ENCODE assay signal across 8 cellular contexts in genomic region chr22:50528682-50529415, GRCh38. TPM values are rescaled to one million over a fixed set of nuclear protein-coding genes. Genes with fewer than 3 reads are reported as not detected.
A peak's percentile ranks its signal among the peaks of the same experiment; 100 is the strongest.
DNase-seq lines count a peak whose midpoint lies in the region; ATAC-seq, FAIRE-seq and TF ChIP-seq lines count a peak whose summit lies in the region.

No MANE protein-coding gene starts in this region.

- peak overlapping the region in 3 of 5 experiments; percentile 30 to 77 (median 75) for H3K4me3 Mint-ChIP-seq in brain

- CTCF ChIA-PET in A549 (lab: Yijun Ruan, JAX) = interaction anchor here (0.9 to 3.0 kb wide), 4 partner anchors 10 to 92 kb away, joined by 3 to 19 read pairs (median 4); partner anchors contain the start of gene SYCE3

- 100% methylated on average over 3 of the region's 15 CpGs for WGBS in A549 (ENCODE audit: missing lambda C conversion rate)

- POLR2A ChIA-PET in A549 (lab: Yijun Ruan, JAX) = interaction anchor here (0.9 to 1.2 kb wide), 2 partner anchors 21 to 34 kb away, joined by 3 read pairs; partner anchors contain the start of genes LMF2 and SYCE3

- H3K4me3 ChIP-seq in A549 (peak overlapping the region; percentile 64; the same call in 2 of the 3 replicates), muscle layer of duodenum (ENCODE audit: low read depth in 1 of 2, low read length in 2 of 2) (peak overlapping the region; percentile 42 to 56)

- peaks cover 4% of the 10 kb centered on the region for H3K36me3 Mint-ChIP-seq in brain

- TF ChIP-seq EP300 in A549 (IDR thresholded peaks at IDR 0.05) = no peak

- peak overlapping the region; percentile 92 for H3K4me2 ChIP-seq in A549

- peaks cover 30% of the 10 kb centered on the region for H3K4me1 ChIP-seq in A549
- H3K4me1 ChIP-seq in muscle layer of duodenum (ENCODE audit: control insufficient read depth in 1 of 2, insufficient read depth in 2 of 2, low read length in 2 of 2) = peaks cover 10 to 60% of the 10 kb centered on the region in 2 donors

- H3K27me3 Mint-ChIP-seq in brain = peaks cover 63% of the 10 kb centered on the region

- peak overlapping the region in 1 of 2 experiments; percentile 98; a peak in 4 of 6 replicates for H3K27ac ChIP-seq in A549
- peak overlapping the region; percentile 45 for H3K27ac ChIP-seq in muscle layer of duodenum (ENCODE audit: low read length)

- TF ChIP-seq CTCF in A549 (IDR thresholded peaks at IDR 0.05) (no peak), brain (conservative IDR thresholded peaks at IDR 0.05) (no peak)

- no peaks in the 10 kb centered on the region for H3K9me3 ChIP-seq in A549
- no peaks in the 10 kb centered on the region for H3K9me3 ChIP-seq in muscle layer of duodenum (ENCODE audit: control insufficient read depth in 1 of 2, low read length in 2 of 2)

- no peak for TF ChIP-seq POLR2A in A549 (IDR thresholded peaks at IDR 0.05; ENCODE audit: low read length)
- peak; percentile 30 for TF ChIP-seq POLR2A in GM19193 (IDR thresholded peaks at IDR 0.05; ENCODE audit: extremely low read depth, insufficient read depth, insufficient read length)

- H3K4me1 Mint-ChIP-seq in brain = peaks cover 40% of the 10 kb centered on the region

- no peak for ATAC-seq in A549
- no peak for ATAC-seq in GM18873 (IDR thresholded peaks at IDR 0.05; ENCODE audit: low FRiP score, unreplicated experiment)
- no peak for ATAC-seq in GM19467 (IDR thresholded peaks at IDR 0.05; ENCODE audit: unreplicated experiment)
- no peak for ATAC-seq in GM18517 (IDR thresholded peaks at IDR 0.05; ENCODE audit: unreplicated experiment)

- no peak for FAIRE-seq in A549 (lab: Jason Lieb, UNC)

- no peaks in the 10 kb centered on the region for H3K27me3 ChIP-seq in muscle layer of duodenum (ENCODE audit: low read depth, low read length)

- peak overlapping the region in 1 of 5 experiments; percentile 89 for H3K27ac Mint-ChIP-seq in brain

- peaks cover 3% of the 10 kb centered on the region in 2 donors for H3K36me3 ChIP-seq in muscle layer of duodenum (ENCODE audit: control insufficient read depth in 1 of 2, insufficient read depth in 2 of 2, low read length in 2 of 2)

- no peak for TF ChIP-seq RAD21 in A549 (conservative IDR thresholded peaks at IDR 0.05 in 1 of 2, IDR thresholded peaks at IDR 0.05 in 1 of 2)

- DNase-seq in A549 (ENCODE audit: low read depth in 1 of 2, low spot score in 1 of 2) (no peak), HPDE6-E6E7 (ENCODE audit: extremely low spot score) (no peak)

- H3K9me3 Mint-ChIP-seq in brain = peaks cover 0 to 8% (median 2%) of the 10 kb centered on the region in 5 experiments

TF ChIP-seq in A549, 52 proteins besides CTCF, POLR2A, EP300 and RAD21:
- TF ChIP-seq, protein P1, sequence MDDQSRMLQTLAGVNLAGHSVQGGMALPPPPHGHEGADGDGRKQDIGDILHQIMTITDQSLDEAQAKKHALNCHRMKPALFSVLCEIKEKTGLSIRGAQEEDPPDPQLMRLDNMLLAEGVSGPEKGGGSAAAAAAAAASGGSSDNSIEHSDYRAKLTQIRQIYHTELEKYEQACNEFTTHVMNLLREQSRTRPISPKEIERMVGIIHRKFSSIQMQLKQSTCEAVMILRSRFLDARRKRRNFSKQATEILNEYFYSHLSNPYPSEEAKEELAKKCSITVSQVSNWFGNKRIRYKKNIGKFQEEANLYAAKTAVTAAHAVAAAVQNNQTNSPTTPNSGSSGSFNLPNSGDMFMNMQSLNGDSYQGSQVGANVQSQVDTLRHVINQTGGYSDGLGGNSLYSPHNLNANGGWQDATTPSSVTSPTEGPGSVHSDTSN (IDR thresholded peaks at IDR 0.05) = peak; percentile 31; the same call in 1 of the 2 replicates
- TF ChIP-seq, protein P2, sequence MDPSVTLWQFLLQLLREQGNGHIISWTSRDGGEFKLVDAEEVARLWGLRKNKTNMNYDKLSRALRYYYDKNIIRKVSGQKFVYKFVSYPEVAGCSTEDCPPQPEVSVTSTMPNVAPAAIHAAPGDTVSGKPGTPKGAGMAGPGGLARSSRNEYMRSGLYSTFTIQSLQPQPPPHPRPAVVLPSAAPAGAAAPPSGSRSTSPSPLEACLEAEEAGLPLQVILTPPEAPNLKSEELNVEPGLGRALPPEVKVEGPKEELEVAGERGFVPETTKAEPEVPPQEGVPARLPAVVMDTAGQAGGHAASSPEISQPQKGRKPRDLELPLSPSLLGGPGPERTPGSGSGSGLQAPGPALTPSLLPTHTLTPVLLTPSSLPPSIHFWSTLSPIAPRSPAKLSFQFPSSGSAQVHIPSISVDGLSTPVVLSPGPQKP (IDR thresholded peaks at IDR 0.05; ENCODE audit: low read depth, low read length) = no peak

RNA-seq across cellular contexts. Expression of gene TYMP, which starts 1.0 kb away (rescaled TPM):
- polyA plus RNA-seq in A549 (2011; rRNA removed) = 4.8 and 5.9 TPM in 2 replicates
- 14.8 and 20.2 TPM in 2 replicates for polyA plus RNA-seq in A549 (2012; cell fraction: cytosol; rRNA removed)
- 33.3 and 44.0 TPM in 2 replicates for polyA plus RNA-seq in A549 (2012; cell fraction: nucleus; rRNA removed)
- 9.0 to 11.0 TPM (median 10.6 TPM) in 3 replicates for polyA plus RNA-seq in A549 (2017; fragmentation: RNase III; extraction: RNeasy Plus Mini Kit Qiagen cat#74134 plus additional on column Dnase treatment)
- polyA minus RNA-seq in A549 (2011; rRNA and poly(A)+ RNA removed) = 5.7 and 5.9 TPM in 2 replicates
- 3.0 TPM for polyA plus RNA-seq in brain (ENCODE audit: insufficient read depth, low read depth, low replicate concordance)

RNA-seq across cellular contexts. Expression of gene SCO2, which starts 3.5 kb away (rescaled TPM):
- polyA plus RNA-seq in A549 (2011; rRNA removed) (0.37 and 1.9 TPM in 2 replicates), A549 (2017; fragmentation: RNase III; extraction: RNeasy Plus Mini Kit Qiagen cat#74134 plus additional on column Dnase treatment) (1.7 to 2.6 TPM (median 2.3 TPM) in 3 replicates), brain (ENCODE audit: insufficient read depth, low read depth, low replicate concordance) (0.80 TPM)
- polyA plus RNA-seq in A549 (2012; cell fraction: cytosol; rRNA removed) = 2.9 and 4.5 TPM in 2 replicates
- polyA plus RNA-seq in A549 (2012; cell fraction: nucleus; rRNA removed) = 3.9 and 5.8 TPM in 2 replicates
- polyA minus RNA-seq in A549 (2011; rRNA and poly(A)+ RNA removed) = 0.58 TPM in 1 of 2 replicates, not detected in the other

RNA-seq across cellular contexts. Expression of gene KLHDC7B, which starts 16.9 kb away (rescaled TPM):
- polyA plus RNA-seq in A549 (2011; rRNA removed) (0.09 and 0.15 TPM in 2 replicates), A549 (2017; fragmentation: RNase III; extraction: RNeasy Plus Mini Kit Qiagen cat#74134 plus additional on column Dnase treatment) (not detected in 3 replicates), brain (ENCODE audit: insufficient read depth, low read depth, low replicate concordance) (not detected)
- 0.01 TPM in 2 replicates for polyA plus RNA-seq in A549 (2012; cell fraction: cytosol; rRNA removed)
- polyA plus RNA-seq in A549 (2012; cell fraction: nucleus; rRNA removed) = 0.02 and 0.04 TPM in 2 replicates
- 0.24 and 0.37 TPM in 2 replicates for polyA minus RNA-seq in A549 (2011; rRNA and poly(A)+ RNA removed)

RNA-seq across cellular contexts. Expression of gene NCAPH2, which starts 20.8 kb away (rescaled TPM):
- polyA plus RNA-seq in A549 (2011; rRNA removed) (13.9 and 14.3 TPM in 2 replicates), A549 (2017; fragmentation: RNase III; extraction: RNeasy Plus Mini Kit Qiagen cat#74134 plus additional on column Dnase treatment) (27.7 to 29.4 TPM (median 29.1 TPM) in 3 replicates), brain (ENCODE audit: insufficient read depth, low read depth, low replicate concordance) (83.9 TPM)
- 32.0 and 36.0 TPM in 2 replicates for polyA plus RNA-seq in A549 (2012; cell fraction: cytosol; rRNA removed)
- polyA plus RNA-seq in A549 (2012; cell fraction: nucleus; rRNA removed) = 80.2 and 89.5 TPM in 2 replicates
- polyA minus RNA-seq in A549 (2011; rRNA and poly(A)+ RNA removed) = 22.2 and 25.2 TPM in 2 replicates

RNA-seq across cellular contexts. Expression of gene LMF2, which starts 21.3 kb away (rescaled TPM):
- polyA plus RNA-seq in A549 (2011; rRNA removed) (13.0 and 15.1 TPM in 2 replicates), A549 (2017; fragmentation: RNase III; extraction: RNeasy Plus Mini Kit Qiagen cat#74134 plus additional on column Dnase treatment) (31.8 to 34.2 TPM (median 32.5 TPM) in 3 replicates), brain (ENCODE audit: insufficient read depth, low read depth, low replicate concordance) (68.1 TPM)
- polyA plus RNA-seq in A549 (2012; cell fraction: cytosol; rRNA removed) = 32.8 and 51.2 TPM in 2 replicates
- 317 and 562 TPM in 2 replicates for polyA plus RNA-seq in A549 (2012; cell fraction: nucleus; rRNA removed)
- 11.6 and 15.9 TPM in 2 replicates for polyA minus RNA-seq in A549 (2011; rRNA and poly(A)+ RNA removed)
